ENCODE assay signal across 19 cellular contexts in genomic region chr20:37325206-37325605, GRCh38.
"Had no signal": no experiment of that assay in that cellular context is flagged by ENCODE, and none has a peak within 500 bp of the region (broad histone marks: within the 10 kb centered on the region; RNA-seq: fewer than 3 reads in every experiment).

No MANE protein-coding gene starts in this region.

- ATAC-seq: left colon; left ventricle myocardium superior; natural killer cell; pancreas; right lobe of liver; stimulated activated naive B cell treated with anti-CD40 and anti-IgM and Interleukin-4, amounts not matched to agents 10 μg/mL and 1 μg/mL and 100 μg/mL, for 72 hours; stimulated activated naive CD8-positive, alpha-beta T cell treated with anti-CD3 and anti-CD28 coated beads, Interleukin-15, amount 100 ng/mL, for 72 hours had no signal

- H3K27ac ChIP-seq: coronary artery, pancreas, right lobe of liver, thoracic aorta had no signal

- H3K4me3 ChIP-seq: coronary artery, lung, pancreas, right lobe of liver, thoracic aorta had no signal

- H3K36me3 ChIP-seq: pancreas, right lobe of liver, thoracic aorta had no signal

- H3K9me3 ChIP-seq: pancreas, right lobe of liver, thoracic aorta had no signal

- H3K4me1 ChIP-seq: pancreas, right lobe of liver had no signal

- H3K27me3 ChIP-seq: pancreas, right lobe of liver had no signal

- DNase-seq: effector CD4-positive, alpha-beta T cell; foreskin melanocyte; head of caudate nucleus; hippocampal formation; left ventricle myocardium superior; mesenchymal stem cell; natural killer cell; occipital lobe; pancreas; retina; right lobe of liver; stimulated activated CD4-positive, alpha-beta T cell treated with anti-CD3 and anti-CD28 coated beads, Interleukin-2, amount 100 ng/mL, for 24 hours; stimulated activated CD4-positive, alpha-beta T cell treated with anti-CD3 and anti-CD28 coated beads, Interleukin-4, amount 100 ng/mL, for 4 hours; stimulated activated naive B cell treated with anti-CD40 and anti-IgM and Interleukin-4, amounts not matched to agents 10 μg/mL and 1 μg/mL and 100 μg/mL, for 72 hours; stimulated activated naive CD8-positive, alpha-beta T cell treated with anti-CD3 and anti-CD28 coated beads, Interleukin-15, amount 100 ng/mL, for 72 hours had no signal
